Comparison of ENCODE assay signal across 19 cellular contexts in the genomic region with DNA sequence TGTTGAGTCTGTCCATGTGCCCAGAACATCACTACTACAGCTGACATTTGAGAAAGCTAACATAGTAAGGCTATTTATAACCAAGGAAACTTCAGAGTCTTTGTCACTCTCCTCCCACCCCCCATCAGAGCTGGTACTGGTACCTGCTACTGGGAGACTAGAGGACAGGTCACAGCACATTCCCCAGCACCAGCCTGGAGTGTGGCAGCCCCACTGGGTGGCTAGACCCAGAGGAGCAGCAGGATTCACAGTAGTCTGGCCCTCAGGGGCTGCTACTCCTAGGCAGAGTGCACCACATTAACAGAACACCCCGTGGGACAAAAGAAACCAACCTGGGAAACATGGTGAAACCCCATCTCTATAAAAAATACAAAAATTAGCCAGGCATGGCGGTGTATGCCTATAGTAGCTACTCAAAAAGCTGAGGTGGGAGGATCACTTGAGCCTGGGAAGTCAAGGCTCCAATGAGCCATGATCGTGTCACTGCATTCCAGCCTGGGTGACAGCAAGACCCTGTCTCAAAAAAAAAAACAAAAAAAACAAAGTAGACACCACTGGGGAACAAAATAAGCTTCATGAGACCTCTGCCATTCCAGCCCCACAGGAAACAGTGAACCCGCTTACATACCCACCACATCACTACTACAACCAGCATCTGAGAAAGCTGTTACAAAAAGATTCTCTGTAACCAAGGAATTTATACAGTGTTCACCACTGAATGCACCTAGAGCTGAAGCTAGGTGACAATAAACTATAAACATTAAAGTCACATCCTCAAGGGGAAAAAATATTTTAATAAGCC. TPM values are rescaled to one million over a fixed set of nuclear protein-coding genes. Genes with fewer than 3 reads are reported as not detected.
DNase-seq lines count a peak whose midpoint lies in the region; ATAC-seq and TF ChIP-seq lines count a peak whose summit lies in the region.
"Had no signal": no experiment of that assay in that cellular context is flagged by ENCODE, and none has a peak within 500 bp of the region (broad histone marks: within the 10 kb centered on the region; RNA-seq: fewer than 3 reads in every experiment).

No MANE protein-coding gene starts in this region.

- ATAC-seq in IMR-90 (ENCODE audit: low read depth), result no peak
- no peak for ATAC-seq in gastroesophageal sphincter
- ATAC-seq in SK-N-SH treated with all-trans-retinoic acid at 6 μM for 48 hours, result no peak
- ATAC-seq: esophagus mucosa, heart right ventricle, left lung had no signal

- H3K23ac ChIP-seq in IMR-90 (ENCODE audit: low read depth, low read length), result no peak overlapping the region

- no peak overlapping the region for H3K56ac ChIP-seq in IMR-90 (ENCODE audit: extremely low read depth, insufficient read depth, low read length)

- no peak overlapping the region for H2BK120ac ChIP-seq in IMR-90 (ENCODE audit: low read depth, low read length)

- H3K4me1 ChIP-seq in IMR-90 (ENCODE audit: control insufficient read depth, insufficient read depth, low read length) (no peaks in the 10 kb centered on the region), spleen (peaks cover 0 to 60% (median 13%) of the 10 kb centered on the region in 6 donors), gastroesophageal sphincter (no peaks in the 10 kb centered on the region)
- H3K4me1 ChIP-seq: neural progenitor cell had no signal

- no peak overlapping the region for H3K27ac ChIP-seq in IMR-90 (ENCODE audit: insufficient read depth, low read length)
- H3K27ac ChIP-seq in spleen, result peak overlapping the region in 5 of 8 donors; percentile 22 to 71 (median 31)
- H3K27ac ChIP-seq in gastroesophageal sphincter, result no peak overlapping the region
- H3K27ac ChIP-seq: 22Rv1, coronary artery, left lung, neural progenitor cell had no signal

- no peak for TF ChIP-seq RAD21 in IMR-90 (IDR thresholded peaks at IDR 0.05; ENCODE audit: low read length)

- no peak overlapping the region for H3K4me2 ChIP-seq in IMR-90 (ENCODE audit: low read depth, low read length)
- H3K4me2 ChIP-seq: neural progenitor cell had no signal

- no peak overlapping the region for H2AK5ac ChIP-seq in IMR-90 (ENCODE audit: low read depth, low read length)

- peak overlapping the region; percentile 95 for H3K27ac Mint-ChIP-seq in T-helper 1 cell treated with Interleukin-12 subunit alpha and Interleukin-12 subunit beta and Interleukin-4 antibody, amounts not matched to agents 30 μg/mL and 1 μg/mL, for 36 hours
- peak overlapping the region; percentile 89 for H3K27ac Mint-ChIP-seq in activated naive CD8-positive, alpha-beta T cell
- H3K27ac Mint-ChIP-seq: neural progenitor cell had no signal

- H3K9me3 ChIP-seq in IMR-90 (ENCODE audit: control insufficient read depth, insufficient read depth, low read length) (no peaks in the 10 kb centered on the region), spleen (no peaks in the 10 kb centered on the region), gastroesophageal sphincter (no peaks in the 10 kb centered on the region)
- H3K9me3 ChIP-seq: left lung had no signal

- intact Hi-C loops in IMR-90 (cut with micrococcal nuclease), result no loop called here
- intact Hi-C loops in spleen (cut with DNase I; ENCODE audit: low total_unique reads), result no loop called here

- POLR2A ChIA-PET in IMR-90 (lab: Charles Lee; ENCODE audit: unreplicated experiment), result no interaction called here

- 0 out of 2 replicates have a peak overlapping the region, but pooled peaks have one; percentile 8 for H3K14ac ChIP-seq in IMR-90 (replicated peaks; ENCODE audit: low read depth, low read length)

- H3K79me1 ChIP-seq in IMR-90 (ENCODE audit: low read depth in 1 of 2, low read length in 2 of 2), result no peaks in the 10 kb centered on the region

- TF ChIP-seq POLR2A in IMR-90 (IDR thresholded peaks at IDR 0.05; ENCODE audit: low read depth, low read length) (no peak), spleen (IDR thresholded peaks at IDR 0.05) (no peak), gastroesophageal sphincter (IDR thresholded peaks at IDR 0.05) (no peak)

- H3K4me3 ChIP-seq in IMR-90 (ENCODE audit: insufficient read depth, low read depth, low read length), result no peak overlapping the region
- no peak overlapping the region for H3K4me3 ChIP-seq in spleen
- no peak overlapping the region for H3K4me3 ChIP-seq in gastroesophageal sphincter
- H3K4me3 ChIP-seq: coronary artery, left lung, neural progenitor cell had no signal

- H2AFZ ChIP-seq in IMR-90 (replicated peaks; ENCODE audit: low read length, poor library complexity), result no peak overlapping the region
- H2AFZ ChIP-seq: neural progenitor cell had no signal

- BruUV-seq in IMR-90 (replicated peaks; lab: Mats Ljungman, UMichigan), result no TSS peak

- no peak overlapping the region for H2BK15ac ChIP-seq in IMR-90 (ENCODE audit: low read depth, low read length)

- no peak overlapping the region for H4K91ac ChIP-seq in IMR-90 (ENCODE audit: insufficient read depth, low read depth, low read length)

- peaks cover 4% of the 10 kb centered on the region; the same call in 1 of the 2 replicates for H3K9me1 ChIP-seq in IMR-90 (ENCODE audit: insufficient read depth, low read length)

- DNase-seq in T-helper 1 cell, result no peak
- no peak for DNase-seq in IMR-90
- DNase-seq in spleen, result no peak
- DNase-seq in DMS114 treated with DMSO at 0.1 percent for 48 hours (lab: John Stamatoyannopoulos, UW; ENCODE audit: unreplicated experiment), result no peak
- DNase-seq: activated CD4-positive, alpha-beta T cell treated with anti-CD3 and anti-CD28 coated beads, Interleukin-2, amount 50 U/mL, for 1 hour; amygdala; heart right ventricle; left lung; NCI-H1436 treated with DMSO at 0.1 percent for 48 hours; NCI-H510A treated with DMSO at 0.1 percent for 48 hours; SW 1271 had no signal

- H3K18ac ChIP-seq in IMR-90 (ENCODE audit: low read depth, low read length), result no peak overlapping the region

- CTCF ChIA-PET in IMR-90 (lab: Yijun Ruan, JAX), result interaction anchor here (1.2 to 1.5 kb wide), 2 partner anchors 12 to 35 kb away, joined by 3 read pairs; no protein-coding TSS in a partner anchor

- H3K4me3 Mint-ChIP-seq in T-helper 1 cell treated with Interleukin-12 subunit alpha and Interleukin-12 subunit beta and Interleukin-4 antibody, amounts not matched to agents 30 μg/mL and 1 μg/mL, for 36 hours, result peak overlapping the region; percentile 91
- H3K4me3 Mint-ChIP-seq in activated naive CD8-positive, alpha-beta T cell, result peak overlapping the region; percentile 80
- H3K4me3 Mint-ChIP-seq: neural progenitor cell had no signal

- no peak overlapping the region for H3K4ac ChIP-seq in IMR-90 (ENCODE audit: low read depth, low read length)

- H3K27me3 ChIP-seq in IMR-90 (ENCODE audit: control insufficient read depth, insufficient read depth, low read length) (no peaks in the 10 kb centered on the region), spleen (replicated peaks in 1 of 7) (no peaks in the 10 kb centered on the region), gastroesophageal sphincter (no peaks in the 10 kb centered on the region)
- H3K27me3 ChIP-seq: heart right ventricle, left lung, neural progenitor cell had no signal

- H3K36me3 Mint-ChIP-seq in T-helper 1 cell treated with Interleukin-12 subunit alpha and Interleukin-12 subunit beta and Interleukin-4 antibody, amounts not matched to agents 30 μg/mL and 1 μg/mL, for 36 hours (ENCODE audit: low read depth), result peaks cover 12% of the 10 kb centered on the region
- peaks cover 3% of the 10 kb centered on the region for H3K36me3 Mint-ChIP-seq in activated naive CD8-positive, alpha-beta T cell
- H3K36me3 Mint-ChIP-seq: neural progenitor cell had no signal

- dilution Hi-C loops in IMR-90 (cut with HindIII; ENCODE audit: low sequenced_read_pairs, unreplicated experiment), result no loop called here

- H4K5ac ChIP-seq in IMR-90 (ENCODE audit: low read depth, low read length), result no peak overlapping the region

- TF ChIP-seq CTCF in IMR-90 (conservative IDR thresholded peaks at IDR 0.05; ENCODE audit: low read depth, low read length), result no peak
- no peak for TF ChIP-seq CTCF in spleen (IDR thresholded peaks at IDR 0.05 in 8 of 11, conservative IDR thresholded peaks at IDR 0.05 in 3 of 11)
- no peak for TF ChIP-seq CTCF in gastroesophageal sphincter (IDR thresholded peaks at IDR 0.05)

- no peak overlapping the region for H4K8ac ChIP-seq in IMR-90 (ENCODE audit: low read depth in 2 of 2, low read length in 2 of 2)

- in situ Hi-C loops in IMR-90 (cut with MboI; ENCODE audit: low sequenced_read_pairs), result no loop called here

- no peak overlapping the region for H2BK20ac ChIP-seq in IMR-90 (ENCODE audit: low read depth, low read length)

- no peaks in the 10 kb centered on the region for H3K27me3 Mint-ChIP-seq in T-helper 1 cell treated with Interleukin-12 subunit alpha and Interleukin-12 subunit beta and Interleukin-4 antibody, amounts not matched to agents 30 μg/mL and 1 μg/mL, for 36 hours (ENCODE audit: low read depth)
- no peaks in the 10 kb centered on the region for H3K27me3 Mint-ChIP-seq in activated naive CD8-positive, alpha-beta T cell

- peaks cover 8% of the 10 kb centered on the region for H3K9me3 Mint-ChIP-seq in T-helper 1 cell treated with Interleukin-12 subunit alpha and Interleukin-12 subunit beta and Interleukin-4 antibody, amounts not matched to agents 30 μg/mL and 1 μg/mL, for 36 hours
- peaks cover 3% of the 10 kb centered on the region for H3K9me3 Mint-ChIP-seq in activated naive CD8-positive, alpha-beta T cell (ENCODE audit: low read depth)
- H3K9me3 Mint-ChIP-seq: neural progenitor cell had no signal

- H3K4me1 Mint-ChIP-seq in T-helper 1 cell treated with Interleukin-12 subunit alpha and Interleukin-12 subunit beta and Interleukin-4 antibody, amounts not matched to agents 30 μg/mL and 1 μg/mL, for 36 hours (ENCODE audit: low read depth), result peaks cover 64% of the 10 kb centered on the region
- H3K4me1 Mint-ChIP-seq in activated naive CD8-positive, alpha-beta T cell (ENCODE audit: low read depth), result peaks cover 75% of the 10 kb centered on the region

- no peak overlapping the region for H2AK9ac ChIP-seq in IMR-90 (replicated peaks; ENCODE audit: low read depth, low read length, poor library complexity)

- no peak for TF ChIP-seq EP300 in gastroesophageal sphincter (IDR thresholded peaks at IDR 0.05)

- no peaks in the 10 kb centered on the region for H4K20me1 ChIP-seq in IMR-90 (ENCODE audit: insufficient read depth, low read length)

- H2BK5ac ChIP-seq in IMR-90 (ENCODE audit: low read depth, low read length, poor library complexity, severe bottlenecking), result no peak overlapping the region

- no CpG with 5 or more reads among the region's 4 CpGs for WGBS in IMR-90 (ENCODE audit: extremely low coverage in 2 of 2, insufficient read length in 1 of 2), 2 experiments
- 47 to 73% (median 63%) methylated on average over 4 of the region's 4 CpGs for WGBS in spleen, 5 donors
- 86% methylated on average over 1 of the region's 4 CpGs; no CpG with 5 or more reads in 1 of the 2 donors for WGBS in gastroesophageal sphincter (ENCODE audit: low coverage in 1 of 2), 2 donors

- H3K36me3 ChIP-seq in IMR-90 (ENCODE audit: control insufficient read depth, insufficient read depth, low read length) (no peaks in the 10 kb centered on the region), spleen (no peaks in the 10 kb centered on the region), gastroesophageal sphincter (no peaks in the 10 kb centered on the region)
- H3K36me3 ChIP-seq: heart right ventricle, left lung, neural progenitor cell had no signal

- H3K9ac ChIP-seq in IMR-90 (ENCODE audit: low read depth, low read length), result no peak overlapping the region
- H3K9ac ChIP-seq: neural progenitor cell had no signal

RNA-seq across cellular contexts. Expression of gene PTGER4, which starts 26.3 kb away (rescaled TPM):
- total RNA-seq in IMR-90 (2012; rRNA removed) (7.9 and 10.6 TPM in 2 replicates), spleen (100 to 1,000 TPM in 1 of 7 donors, 10 to 100 TPM in 6; 32.9 to 108 (median 36.9) TPM), gastroesophageal sphincter (10 to 100 TPM; 10.1 to 30.1 (median 27.0) TPM)
- polyA plus RNA-seq in IMR-90 (2012; rRNA removed) (10.1 and 15.4 TPM in 2 replicates), spleen (1 to 10 TPM; 4.2 to 6.8 (median 6.3) TPM)
- 9.9 and 20.9 TPM in 2 replicates for polyA plus RNA-seq in IMR-90 (2012; cell fraction: cytosol; rRNA removed)
- 11.4 and 25.1 TPM in 2 replicates for polyA plus RNA-seq in IMR-90 (2012; cell fraction: nucleus; rRNA removed; ENCODE audit: low replicate concordance)

Comparison
In these comparisons a context has a peak if more than half of its experiments do, and no peak if none do; other contexts are left out.
1. H3K27ac ChIP-seq: peak in spleen (5 of 8); none in IMR-90 (single experiment) and gastroesophageal sphincter (0 of 4).